24 cellular contexts compared by ENCODE assay signal in the genomic region with DNA sequence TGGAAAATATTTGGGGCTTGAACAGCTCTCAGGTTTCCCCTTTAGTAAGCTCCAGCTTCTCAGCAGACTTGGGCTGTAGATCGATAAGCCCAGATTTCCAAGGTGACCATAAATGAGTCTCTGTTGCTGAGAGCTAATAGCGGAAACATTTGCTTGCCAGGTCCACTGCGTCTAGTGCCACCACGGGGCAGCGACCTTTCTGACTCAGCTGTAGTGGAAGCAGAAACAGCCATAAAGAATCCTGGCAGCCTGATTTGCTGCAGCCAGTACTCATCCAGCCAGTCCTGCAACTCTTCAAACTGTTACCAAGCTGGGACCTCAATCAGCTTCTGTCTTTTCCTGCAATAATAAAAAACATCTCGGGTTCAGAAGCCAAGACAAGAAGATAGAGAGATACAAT. TPM values are rescaled to one million over a fixed set of nuclear protein-coding genes. Genes with fewer than 3 reads are reported as not detected.
DNase-seq lines count a peak whose midpoint lies in the region; ATAC-seq, FAIRE-seq and TF ChIP-seq lines count a peak whose summit lies in the region.
"Had no signal": no experiment of that assay in that cellular context is flagged by ENCODE, and none has a peak within 500 bp of the region (broad histone marks: within the 10 kb centered on the region; RNA-seq: fewer than 3 reads in every experiment).

No MANE protein-coding gene starts in this region.

- no peak overlapping the region for H3K56ac ChIP-seq in IMR-90 (ENCODE audit: extremely low read depth, insufficient read depth, low read length)

- dilution Hi-C loops in IMR-90 (cut with HindIII; ENCODE audit: low sequenced_read_pairs, unreplicated experiment) = no loop called here

- CTCF ChIA-PET in IMR-90 (lab: Yijun Ruan, JAX) = interaction anchor here (0.7 kb wide), 1 partner anchor 11 kb away, joined by 3 read pairs; no protein-coding TSS in a partner anchor

- no peak overlapping the region for H2BK5ac ChIP-seq in IMR-90 (ENCODE audit: low read depth, low read length, poor library complexity, severe bottlenecking)

- ATAC-seq in IMR-90 (ENCODE audit: low read depth) (peak; percentile 64), pancreas (peak; percentile 79 to 93 (median 86)), HG02571 (IDR thresholded peaks at IDR 0.05; ENCODE audit: unreplicated experiment) (no peak), GM21447 (IDR thresholded peaks at IDR 0.05; ENCODE audit: unreplicated experiment) (no peak)
- ATAC-seq: CD8-positive, alpha-beta T cell; effector memory CD8-positive, alpha-beta T cell; naive thymus-derived CD4-positive, alpha-beta T cell had no signal

- no peaks in the 10 kb centered on the region for H3K4me1 ChIP-seq in IMR-90 (ENCODE audit: control insufficient read depth, insufficient read depth, low read length)
- H3K4me1 ChIP-seq in pancreas = no peaks in the 10 kb centered on the region
- H3K4me1 ChIP-seq in endodermal cell (ENCODE audit: control insufficient read depth, insufficient read depth, low read length) = peaks cover 3% of the 10 kb centered on the region
- H3K4me1 ChIP-seq: parathyroid adenoma had no signal

- H3K36me3 ChIP-seq in IMR-90 (ENCODE audit: control insufficient read depth, insufficient read depth, low read length) (no peaks in the 10 kb centered on the region), pancreas (no peaks in the 10 kb centered on the region), endodermal cell (ENCODE audit: control insufficient read depth, insufficient read depth, low read length) (no peaks in the 10 kb centered on the region)

- TF ChIP-seq CTCF in IMR-90 (conservative IDR thresholded peaks at IDR 0.05; ENCODE audit: low read depth, low read length) = no peak
- TF ChIP-seq CTCF in fibroblast of villous mesenchyme (IDR thresholded peaks at IDR 0.05; ENCODE audit: insufficient read depth, low read depth, low read length) = no peak
- no peak for TF ChIP-seq CTCF in pancreas (IDR thresholded peaks at IDR 0.05)
- no peak for TF ChIP-seq CTCF in endodermal cell (conservative IDR thresholded peaks at IDR 0.05)

- H3K9me3 ChIP-seq in IMR-90 (ENCODE audit: control insufficient read depth, insufficient read depth, low read length) = no peaks in the 10 kb centered on the region
- no peaks in the 10 kb centered on the region for H3K9me3 ChIP-seq in pancreas
- no peaks in the 10 kb centered on the region for H3K9me3 ChIP-seq in endodermal cell (ENCODE audit: control insufficient read depth, low read length)

- H3K14ac ChIP-seq in IMR-90 (replicated peaks; ENCODE audit: low read depth, low read length) = no peak overlapping the region

- no peak overlapping the region for H4K8ac ChIP-seq in IMR-90 (ENCODE audit: low read depth in 2 of 2, low read length in 2 of 2)

- FAIRE-seq in pancreas (lab: Jason Lieb, UNC) = no peak
- FAIRE-seq: islet of Langerhans, urothelium cell line had no signal

- TF ChIP-seq POLR2A in IMR-90 (IDR thresholded peaks at IDR 0.05; ENCODE audit: low read depth, low read length) (no peak), erythroblast (IDR thresholded peaks at IDR 0.05; ENCODE audit: low read length) (no peak)

- POLR2A ChIA-PET in IMR-90 (lab: Charles Lee; ENCODE audit: unreplicated experiment) = no interaction called here

- no peak overlapping the region for H2AK9ac ChIP-seq in IMR-90 (replicated peaks; ENCODE audit: low read depth, low read length, poor library complexity)

- no peaks in the 10 kb centered on the region for H4K20me1 ChIP-seq in IMR-90 (ENCODE audit: insufficient read depth, low read length)

- no peak overlapping the region for H4K5ac ChIP-seq in IMR-90 (ENCODE audit: low read depth, low read length)

- no peak overlapping the region for H2AK5ac ChIP-seq in IMR-90 (ENCODE audit: low read depth, low read length)

- no peaks in the 10 kb centered on the region for H3K9me1 ChIP-seq in IMR-90 (ENCODE audit: insufficient read depth, low read length)

- H3K27me3 Mint-ChIP-seq in endodermal cell (ENCODE audit: insufficient read depth) = no peaks in the 10 kb centered on the region
- H3K27me3 Mint-ChIP-seq: effector memory CD8-positive, alpha-beta T cell; IgD-negative memory B cell; naive thymus-derived CD4-positive, alpha-beta T cell had no signal

- no peak overlapping the region for H3K4ac ChIP-seq in IMR-90 (ENCODE audit: low read depth, low read length)

- TF ChIP-seq RAD21 in IMR-90 (IDR thresholded peaks at IDR 0.05; ENCODE audit: low read length) = no peak

- H3K23ac ChIP-seq in IMR-90 (ENCODE audit: low read depth, low read length) = no peak overlapping the region

- H3K4me2 ChIP-seq in IMR-90 (ENCODE audit: low read depth, low read length) = no peak overlapping the region
- H3K4me2 ChIP-seq: hepatocyte had no signal

- intact Hi-C loops in IMR-90 (cut with micrococcal nuclease) (no loop called here), pancreas (cut with DNase I) (no loop called here)

- H3K4me3 ChIP-seq in IMR-90 (ENCODE audit: insufficient read depth, low read depth, low read length) (no peak overlapping the region), fibroblast of villous mesenchyme (ENCODE audit: low read depth, low read length) (no peak overlapping the region), pancreas (no peak overlapping the region), endodermal cell (ENCODE audit: low read length) (no peak overlapping the region)
- H3K4me3 ChIP-seq: hepatocyte had no signal

- peaks cover 1% of the 10 kb centered on the region for H3K36me3 Mint-ChIP-seq in endodermal cell (ENCODE audit: low read depth)

- BruUV-seq in IMR-90 (replicated peaks; lab: Mats Ljungman, UMichigan) = no TSS peak

- H3K18ac ChIP-seq in IMR-90 (ENCODE audit: low read depth, low read length) = no peak overlapping the region

- no peak overlapping the region for H3K27ac ChIP-seq in IMR-90 (ENCODE audit: insufficient read depth, low read length)
- H3K27ac ChIP-seq in pancreas = peak overlapping the region in 1 of 4 donors; percentile 25
- H3K27ac ChIP-seq in endodermal cell (ENCODE audit: low read depth, low read length) = no peak overlapping the region
- H3K27ac ChIP-seq: hepatocyte, parathyroid adenoma, RWPE1 had no signal

- H2BK15ac ChIP-seq in IMR-90 (ENCODE audit: low read depth, low read length) = no peak overlapping the region

- DNase-seq in AG20443 (ENCODE audit: low spot score) = peak; percentile 30
- DNase-seq in IMR-90 = no peak
- DNase-seq in fibroblast of villous mesenchyme (ENCODE audit: low read depth) = peak; percentile 50
- peak in 4 of 6 donors; percentile 43 to 57 (median 50) for DNase-seq in pancreas
- no peak for DNase-seq in endodermal cell
- no peak for DNase-seq in erythroblast (lab: John Stamatoyannopoulos, UW)
- DNase-seq: activated CD4-positive, alpha-beta T cell treated with anti-CD3 and anti-CD28 coated beads for 48 hours; activated CD8-positive, alpha-beta memory T cell treated with anti-CD3 and anti-CD28 coated beads, Interleukin-2, amount 50 U/mL, for 4 hours; activated effector memory CD4-positive, alpha-beta T cell treated with anti-CD3 and anti-CD28 coated beads, Interleukin-2, amount 50 U/mL, for 16 hours; CD8-positive, alpha-beta T cell; DMS79 treated with DMSO at 0.1 percent for 48 hours; effector memory CD8-positive, alpha-beta T cell; mesenchymal stem cell; naive thymus-derived CD4-positive, alpha-beta T cell; NCI-H446; stimulated activated CD4-positive, alpha-beta T cell treated with anti-CD3 and anti-CD28 coated beads, Interleukin-4, amount 100 ng/mL, for 4 hours had no signal

- WGBS in IMR-90 (ENCODE audit: extremely low coverage in 2 of 2, insufficient read length in 1 of 2), 2 experiments = 62% methylated on average over 5 of the region's 6 CpGs; no CpG with 5 or more reads in 1 of the 2 experiments
- WGBS in pancreas, 2 donors = 29 to 47% methylated on average over 6 of the region's 6 CpGs
- WGBS in endodermal cell (ENCODE audit: insufficient coverage in 1 of 2, insufficient read length in 1 of 2), 2 experiments = 88 to 96% methylated on average over 6 of the region's 6 CpGs

- H3K79me1 ChIP-seq in IMR-90 (ENCODE audit: low read depth in 1 of 2, low read length in 2 of 2) = no peaks in the 10 kb centered on the region

- no peaks in the 10 kb centered on the region for H3K9me3 Mint-ChIP-seq in endodermal cell
- H3K9me3 Mint-ChIP-seq: CD8-positive, alpha-beta T cell; effector memory CD8-positive, alpha-beta T cell; IgD-negative memory B cell; naive thymus-derived CD4-positive, alpha-beta T cell had no signal

- H2AFZ ChIP-seq in IMR-90 (replicated peaks; ENCODE audit: low read length, poor library complexity) = no peak overlapping the region
- H2AFZ ChIP-seq: hepatocyte, parathyroid adenoma had no signal

- in situ Hi-C loops in IMR-90 (cut with MboI; ENCODE audit: low sequenced_read_pairs) = no loop called here

- no peak overlapping the region for H2BK20ac ChIP-seq in IMR-90 (ENCODE audit: low read depth, low read length)

- no peak overlapping the region for H3K4me3 Mint-ChIP-seq in endodermal cell
- H3K4me3 Mint-ChIP-seq: CD8-positive, alpha-beta T cell; effector memory CD8-positive, alpha-beta T cell; IgD-negative memory B cell; naive thymus-derived CD4-positive, alpha-beta T cell had no signal

- peaks cover 18% of the 10 kb centered on the region for H3K4me1 Mint-ChIP-seq in endodermal cell
- H3K4me1 Mint-ChIP-seq: IgD-negative memory B cell had no signal

- H3K9ac ChIP-seq in IMR-90 (ENCODE audit: low read depth, low read length) (no peak overlapping the region), endodermal cell (ENCODE audit: extremely low read depth, low read length, poor library complexity, severe bottlenecking) (no peak overlapping the region)
- H3K9ac ChIP-seq: parathyroid adenoma had no signal

- H2BK120ac ChIP-seq in IMR-90 (ENCODE audit: low read depth, low read length) = no peak overlapping the region

- peaks cover 4% of the 10 kb centered on the region; the same call in 1 of the 2 replicates for H3K27me3 ChIP-seq in IMR-90 (ENCODE audit: control insufficient read depth, insufficient read depth, low read length)
- no peaks in the 10 kb centered on the region for H3K27me3 ChIP-seq in pancreas
- H3K27me3 ChIP-seq in endodermal cell (ENCODE audit: control insufficient read depth, insufficient read depth, low read length, poor library complexity, severe bottlenecking) = no peaks in the 10 kb centered on the region
- H3K27me3 ChIP-seq: hepatocyte had no signal

- H3K27ac Mint-ChIP-seq in endodermal cell = no peak overlapping the region
- H3K27ac Mint-ChIP-seq: CD8-positive, alpha-beta T cell had no signal

- no peak overlapping the region for H4K91ac ChIP-seq in IMR-90 (ENCODE audit: insufficient read depth, low read depth, low read length)

TF ChIP-seq in IMR-90, 13 proteins besides CTCF, POLR2A, EP300 and RAD21 (continues in another document):
- TF ChIP-seq FOS (IDR thresholded peaks at IDR 0.05; ENCODE audit: low read depth, low read length) = no peak

RNA-seq across cellular contexts. Expression of a gene that starts 48.1 kb away (rescaled TPM):
- total RNA-seq in IMR-90 (2012; rRNA removed) (40.5 and 41.4 TPM in 2 replicates), fibroblast of villous mesenchyme (35.4 and 43.2 TPM in 2 replicates), pancreas (10 to 100 TPM; 19.2 to 28.2 (median 23.6) TPM), endodermal cell (10 to 100 TPM; 29.4 to 42.7 TPM)
- polyA plus RNA-seq in IMR-90 (2012; rRNA removed) (29.2 and 29.9 TPM in 2 replicates), pancreas (10 to 100 TPM; 22.1 to 23.6 TPM)
- 21.4 and 25.6 TPM in 2 replicates for polyA plus RNA-seq in IMR-90 (2012; cell fraction: cytosol; rRNA removed)
- polyA plus RNA-seq in IMR-90 (2012; cell fraction: nucleus; rRNA removed; ENCODE audit: low replicate concordance) = 50.0 and 51.7 TPM in 2 replicates
- polyA plus RNA-seq in endodermal cell (2013, experiment 1 of 2) = 11.8 TPM
- 11.0 TPM for polyA plus RNA-seq in endodermal cell (2013, experiment 2 of 2)

Comparison
In these comparisons a context has a peak if more than half of its experiments do, and no peak if none do; other contexts are left out.
1. DNase-seq: peak in AG20443 (single experiment), fibroblast of villous mesenchyme (single experiment) and pancreas (4 of 6); none in IMR-90 (single experiment), endodermal cell (single experiment) and erythroblast (0 of 2).
2. ATAC-seq: peak in IMR-90 (single experiment) and pancreas (4 of 4); none in HG02571 (single experiment) and GM21447 (single experiment).